ENCODE assay signal across 6 cellular contexts in the genomic region with DNA sequence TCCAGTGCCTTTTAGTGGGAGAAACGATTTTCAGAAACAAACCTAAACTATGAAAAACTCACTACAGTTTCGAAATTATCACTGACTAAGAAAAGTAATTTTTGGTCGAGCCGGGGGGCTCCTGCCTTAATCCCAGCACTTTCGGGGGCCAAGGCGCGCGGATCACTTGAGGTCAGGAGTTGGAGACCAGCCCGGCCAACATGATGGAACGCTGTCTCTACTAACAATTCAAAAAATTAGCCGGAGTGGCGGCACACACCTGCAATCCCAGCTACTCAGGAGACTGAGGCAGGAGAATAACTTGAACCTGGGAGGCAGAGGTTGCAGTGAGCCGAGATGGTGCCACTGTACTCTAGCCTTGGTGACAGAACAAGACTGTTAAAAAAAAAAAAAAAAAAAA. TPM values are rescaled to one million over a fixed set of nuclear protein-coding genes. Genes with fewer than 3 reads are reported as not detected.
"Had no signal": no experiment of that assay in that cellular context is flagged by ENCODE, and none has a peak within 500 bp of the region (broad histone marks: within the 10 kb centered on the region; RNA-seq: fewer than 3 reads in every experiment).

No MANE protein-coding gene starts in this region.

- DNase-seq: H9, HCEC 1CT had no signal

- H3K4me3 Mint-ChIP-seq: GM23338, H9, IgD-negative memory B cell had no signal

- H3K4me3 ChIP-seq: GM23338 had no signal

- H3K27me3 Mint-ChIP-seq: IgD-negative memory B cell had no signal

- H3K27ac Mint-ChIP-seq: GM23338, H9, IgD-negative memory B cell had no signal

- H3K4me1 Mint-ChIP-seq: GM23338, H9, IgD-negative memory B cell had no signal

- ATAC-seq: GM23338 had no signal

- H3K36me3 Mint-ChIP-seq: IgD-negative memory B cell had no signal

- H3K9me3 Mint-ChIP-seq: IgD-negative memory B cell had no signal

RNA-seq across cellular contexts. Expression of gene CFHR3, which starts 3.0 kb away (rescaled TPM):
- polyA plus RNA-seq: IgD-negative memory B cell had no signal

RNA-seq across cellular contexts. Expression of gene CFHR1, which starts 41.9 kb away (rescaled TPM):
- total RNA-seq: GM23338, H1, H9, HT-29 had no signal
- polyA plus RNA-seq: GM23338, H1, IgD-negative memory B cell had no signal
